In the genomic region with DNA sequence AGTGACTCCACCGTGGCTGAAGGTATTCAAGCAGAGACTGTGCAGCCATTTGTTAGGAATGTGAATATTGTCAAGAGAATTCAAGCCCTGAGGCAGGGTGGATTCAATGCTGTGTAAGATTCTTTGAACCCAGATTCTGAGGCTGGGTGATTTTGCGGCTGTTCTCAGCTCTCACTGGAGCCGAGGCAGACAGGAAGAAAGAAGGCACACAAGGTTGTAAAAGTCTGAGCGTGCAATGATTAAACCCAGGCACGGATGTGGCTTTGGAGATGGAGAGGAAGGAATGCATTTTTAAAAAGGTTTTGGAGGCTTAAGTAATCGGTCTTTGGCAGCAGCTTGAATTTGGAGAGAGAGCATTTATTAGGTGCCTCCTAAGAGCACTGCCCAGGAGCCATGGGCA, we compare ENCODE assay signal across 8 cellular contexts.
DNase-seq lines count a peak whose midpoint lies in the region; ATAC-seq and TF ChIP-seq lines count a peak whose summit lies in the region.

No MANE protein-coding gene starts in this region.

- TF ChIP-seq EP300 in tibial nerve (IDR thresholded peaks at IDR 0.05): no peak

- CTCF ChIA-PET in mammary epithelial cell (lab: Charles Lee; ENCODE audit: low non-redundant PET): no interaction called here

- H3K79me2 ChIP-seq in mammary epithelial cell (ENCODE audit: insufficient read depth, low read length) (no peaks in the 10 kb centered on the region), osteoblast (ENCODE audit: insufficient read depth, low read length) (no peaks in the 10 kb centered on the region)

- no peak overlapping the region for H3K9ac ChIP-seq in mammary epithelial cell (ENCODE audit: insufficient read depth, low read length)

- intact Hi-C loops in mammary epithelial cell (cut with micrococcal nuclease): loop anchor here (5.0 kb wide), 1 partner anchor 343 kb away; no protein-coding TSS in a partner anchor

- TF ChIP-seq POLR2A in tibial nerve (IDR thresholded peaks at IDR 0.05): no peak

- TF ChIP-seq CTCF in mammary epithelial cell (conservative IDR thresholded peaks at IDR 0.05 in 1 of 2, IDR thresholded peaks at IDR 0.05 in 1 of 2; ENCODE audit: extremely low read depth in 1 of 2, insufficient read depth in 1 of 2, low read depth in 1 of 2, low read length in 2 of 2) (no peak), osteoblast (IDR thresholded peaks at IDR 0.05; ENCODE audit: extremely low read depth, low read depth, low read length) (no peak), tibial nerve (IDR thresholded peaks at IDR 0.05) (no peak)

- H3K36me3 ChIP-seq in mammary epithelial cell (ENCODE audit: insufficient read depth, low read length): no peaks in the 10 kb centered on the region
- H3K36me3 ChIP-seq in osteoblast (ENCODE audit: insufficient read depth, low read length): no peaks in the 10 kb centered on the region
- H3K36me3 ChIP-seq in tibial nerve: no peaks in the 10 kb centered on the region

- no peaks in the 10 kb centered on the region for H4K20me1 ChIP-seq in mammary epithelial cell (ENCODE audit: insufficient read depth, low read length)
- H4K20me1 ChIP-seq in osteoblast (ENCODE audit: insufficient read depth, low read length): no peaks in the 10 kb centered on the region

- DNase-seq in DMS79 (lab: John Stamatoyannopoulos, UW) (peak; percentile 62), NCI-H69 (lab: John Stamatoyannopoulos, UW) (peak; percentile 20), mammary epithelial cell (peak; percentile 84), osteoblast (ENCODE audit: insufficient read length, low spot score, missing footprints) (peak; percentile 93), NCI-H1930 (lab: John Stamatoyannopoulos, UW) (no peak), tibial nerve (ENCODE audit: low spot score in 2 of 2) (no peak)

- H3K9me3 ChIP-seq in mammary epithelial cell (replicated peaks; ENCODE audit: insufficient read depth, low read length) (no peaks in the 10 kb centered on the region), osteoblast (ENCODE audit: low read depth, low read length) (no peaks in the 10 kb centered on the region), tibial nerve (no peaks in the 10 kb centered on the region)

- H3K4me2 ChIP-seq in mammary epithelial cell (ENCODE audit: insufficient read depth, low read depth, low read length): peak overlapping the region; percentile 71
- H3K4me2 ChIP-seq in osteoblast (ENCODE audit: insufficient read depth, low read length): peak overlapping the region; percentile 55

- peak overlapping the region; percentile 1 to 23 (median 20) for H3K4me3 ChIP-seq in mammary epithelial cell (replicated peaks in 1 of 3; ENCODE audit: insufficient read depth in 1 of 3, low read depth in 2 of 3, low read length in 3 of 3)
- peak overlapping the region; percentile 9 for H3K4me3 ChIP-seq in osteoblast (ENCODE audit: insufficient read depth, low read length)
- no peak overlapping the region for H3K4me3 ChIP-seq in tibial nerve

- ATAC-seq in HG02571 (IDR thresholded peaks at IDR 0.05; ENCODE audit: unreplicated experiment) (no peak), GM19035 (IDR thresholded peaks at IDR 0.05; ENCODE audit: unreplicated experiment) (no peak)

- H3K4me1 ChIP-seq in mammary epithelial cell (ENCODE audit: insufficient read depth, low read length): peaks cover 31% of the 10 kb centered on the region
- H3K4me1 ChIP-seq in osteoblast (ENCODE audit: insufficient read depth, low read length): peaks cover 19% of the 10 kb centered on the region
- H3K4me1 ChIP-seq in tibial nerve: peaks cover 0 to 17% (median 8%) of the 10 kb centered on the region in 4 donors

- dilution Hi-C loops in mammary epithelial cell (cut with HindIII; ENCODE audit: low sequenced_read_pairs): no loop called here

- H3K27me3 ChIP-seq in mammary epithelial cell (ENCODE audit: insufficient read depth, low read length) (no peaks in the 10 kb centered on the region), osteoblast (ENCODE audit: insufficient read depth, low read length) (no peaks in the 10 kb centered on the region), tibial nerve (peaks cover 0 to 3% of the 10 kb centered on the region in 2 donors)

- H3K27ac ChIP-seq in mammary epithelial cell (ENCODE audit: insufficient read depth, low read depth, low read length) (peak overlapping the region; percentile 21), osteoblast (ENCODE audit: low read depth, low read length) (peak overlapping the region; percentile 34), tibial nerve (peak overlapping the region in 1 of 4 donors; percentile 28)

- 0% methylated on average over 5 of the region's 6 CpGs for WGBS in mammary epithelial cell (ENCODE audit: low coverage, missing lambda C conversion rate)
- WGBS in tibial nerve, 2 donors: 25 to 27% methylated on average over 6 of the region's 6 CpGs

- H2AFZ ChIP-seq in mammary epithelial cell (ENCODE audit: low read depth, low read length) (peak overlapping the region; percentile 95), osteoblast (ENCODE audit: low read length) (peak overlapping the region; percentile 43)

- no TSS peak for BruUV-seq in mammary epithelial cell (replicated peaks; lab: Mats Ljungman, UMichigan)

- in situ Hi-C loops in mammary epithelial cell (cut with MboI; ENCODE audit: low sequenced_read_pairs in 2 of 2): loop anchor here (5.0 to 10.0 kb wide), 3 partner anchors 272 to 405 kb away; no protein-coding TSS in a partner anchor

Comparison
In these comparisons a context has a peak if more than half of its experiments do, and no peak if none do; other contexts are left out.
1. DNase-seq: peak in DMS79 (single experiment), NCI-H69 (single experiment), mammary epithelial cell (single experiment) and osteoblast (single experiment); none in NCI-H1930 (0 of 2) and tibial nerve (0 of 2).
2. H3K4me3 ChIP-seq: peak in mammary epithelial cell (3 of 3) and osteoblast (single experiment); none in tibial nerve (0 of 4).